13 cellular contexts compared by ENCODE assay signal in genomic region chr16:57890752-57891111, GRCh38.
"Had no signal": no experiment of that assay in that cellular context is flagged by ENCODE, and none has a peak within 500 bp of the region (broad histone marks: within the 10 kb centered on the region; RNA-seq: fewer than 3 reads in every experiment).

No MANE protein-coding gene starts in this region.

- H3K27ac Mint-ChIP-seq: activated naive CD8-positive, alpha-beta T cell; activated T-cell treated with anti-CD3 and anti-CD28 coated beads, Interleukin-2, amount 50 U/mL, for 24 hours; stimulated activated naive CD8-positive, alpha-beta T cell treated with anti-CD3 and anti-CD28 coated beads, Interleukin-15, Interleukin-2, amounts not matched to agents 100 ng/mL and 50 ng/mL, for 24 hours had no signal

- H3K9me3 ChIP-seq: heart left ventricle, sigmoid colon, testis had no signal

- H3K4me3 ChIP-seq: heart left ventricle, sigmoid colon, testis had no signal

- H3K4me1 ChIP-seq: sigmoid colon had no signal

- H3K27ac ChIP-seq: testis had no signal

- H3K36me3 Mint-ChIP-seq: activated naive CD8-positive, alpha-beta T cell had no signal

- H3K9me3 Mint-ChIP-seq: activated T-cell treated with anti-CD3 and anti-CD28 coated beads, Interleukin-2, amount 50 U/mL, for 24 hours; stimulated activated naive CD8-positive, alpha-beta T cell treated with anti-CD3 and anti-CD28 coated beads, Interleukin-15, Interleukin-2, amounts not matched to agents 100 ng/mL and 50 ng/mL, for 24 hours had no signal

- H3K27me3 ChIP-seq: heart left ventricle, sigmoid colon, testis had no signal

- DNase-seq: activated CD4-positive, alpha-beta T cell treated with anti-CD3 and anti-CD28 coated beads, Interleukin-2, amount 50 U/mL, for 1 hour; activated gamma-delta T cell; activated T-cell treated with anti-CD3 and anti-CD28 coated beads, Interleukin-2, amount 50 U/mL, for 24 hours; foreskin melanocyte; heart left ventricle; islet precursor cell; nucleus accumbens; sigmoid colon; stimulated activated CD4-positive, alpha-beta T cell treated with anti-CD3 and anti-CD28 coated beads, Interleukin-2, amount 100 ng/mL, for 48 hours; T-helper 2 cell; testis had no signal

- H3K4me3 Mint-ChIP-seq: activated naive CD8-positive, alpha-beta T cell; activated T-cell treated with anti-CD3 and anti-CD28 coated beads, Interleukin-2, amount 50 U/mL, for 24 hours; stimulated activated naive CD8-positive, alpha-beta T cell treated with anti-CD3 and anti-CD28 coated beads, Interleukin-15, Interleukin-2, amounts not matched to agents 100 ng/mL and 50 ng/mL, for 24 hours had no signal

- H3K36me3 ChIP-seq: heart left ventricle, sigmoid colon had no signal
